ENCODE assay signal across 8 cellular contexts in genomic region chr16:31487720-31488629, GRCh38. TPM values are rescaled to one million over a fixed set of nuclear protein-coding genes. Genes with fewer than 3 reads are reported as not detected.
A peak's percentile ranks its signal among the peaks of the same experiment; 100 is the strongest.
DNase-seq lines count a peak whose midpoint lies in the region; ATAC-seq, FAIRE-seq and TF ChIP-seq lines count a peak whose summit lies in the region.

No MANE protein-coding gene starts in this region.

- no peak for TF ChIP-seq EP300 in A549 (IDR thresholded peaks at IDR 0.05)
- no peak for TF ChIP-seq EP300 in upper lobe of left lung (IDR thresholded peaks at IDR 0.05)

- TF ChIP-seq RAD21 in A549 (conservative IDR thresholded peaks at IDR 0.05 in 1 of 2, IDR thresholded peaks at IDR 0.05 in 1 of 2): no peak

- 58% methylated on average over 29 of the region's 77 CpGs for WGBS in A549 (ENCODE audit: missing lambda C conversion rate)
- WGBS in upper lobe of left lung, 2 donors: 0% methylated on average over 5 to 28 of the region's 77 CpGs

- CTCF ChIA-PET in A549 (lab: Yijun Ruan, JAX): interaction anchor here (0.9 to 1.5 kb wide), 4 partner anchors 10 to 208 kb away, joined by 3 to 4 read pairs (median 4); no protein-coding TSS in a partner anchor

- peak overlapping the region; percentile 97 for H3K4me2 ChIP-seq in A549

- H3K36me3 ChIP-seq in neutrophil: peaks cover 16% of the 10 kb centered on the region
- H3K36me3 ChIP-seq in upper lobe of left lung: peaks cover 0 to 26% (median 17%) of the 10 kb centered on the region in 4 donors

- TF ChIP-seq POLR2A in A549 (IDR thresholded peaks at IDR 0.05; ENCODE audit: low read length): no peak
- peak in 2 of 4 donors; percentile 3 to 74 for TF ChIP-seq POLR2A in upper lobe of left lung (IDR thresholded peaks at IDR 0.05)

- H3K9me3 ChIP-seq in A549: no peaks in the 10 kb centered on the region
- no peaks in the 10 kb centered on the region for H3K9me3 ChIP-seq in neutrophil
- H3K9me3 ChIP-seq in upper lobe of left lung: no peaks in the 10 kb centered on the region

- POLR2A ChIA-PET in A549 (lab: Yijun Ruan, JAX): interaction anchor here (1.6 to 2.2 kb wide), 2 partner anchors 9 to 20 kb away, joined by 4 to 6 read pairs; partner anchors contain the start of gene RUSF1

- peak; percentile 71 to 88 for ATAC-seq in A549
- peak; percentile 68 for ATAC-seq in GM18519 (IDR thresholded peaks at IDR 0.05; ENCODE audit: low FRiP score, unreplicated experiment)
- ATAC-seq in HG03097 (IDR thresholded peaks at IDR 0.05; ENCODE audit: low FRiP score, unreplicated experiment): peak; percentile 69
- ATAC-seq in upper lobe of left lung (ENCODE audit: low FRiP score in 2 of 2): peak; percentile 78 to 87

- no peak for TF ChIP-seq CTCF in A549 (IDR thresholded peaks at IDR 0.05)
- no peak for TF ChIP-seq CTCF in fibroblast of pulmonary artery (IDR thresholded peaks at IDR 0.05; ENCODE audit: low read length, missing control alignments)
- no peak for TF ChIP-seq CTCF in neutrophil (IDR thresholded peaks at IDR 0.05)
- TF ChIP-seq CTCF in upper lobe of left lung (IDR thresholded peaks at IDR 0.05): no peak

- DNase-seq in A549 (ENCODE audit: low read depth in 1 of 2, low spot score in 1 of 2): peak; percentile 26 to 69
- peak; percentile 43 for DNase-seq in NCI-H748 treated with DMSO at 0.1 percent for 48 hours (lab: John Stamatoyannopoulos, UW)
- peak; percentile 69 to 76 for DNase-seq in activated T-cell treated with anti-CD3 and anti-CD28 coated beads, Interleukin-2, amount 50 U/mL, for 48 hours
- no peak for DNase-seq in fibroblast of pulmonary artery (ENCODE audit: low read depth)
- peak; percentile 88 to 94 for DNase-seq in upper lobe of left lung

- H3K27ac ChIP-seq in A549: peak overlapping the region; percentile 59 to 82
- no peak overlapping the region for H3K27ac ChIP-seq in neutrophil
- peak overlapping the region in 3 of 4 donors; percentile 52 to 75 (median 74) for H3K27ac ChIP-seq in upper lobe of left lung

- peaks cover 17% of the 10 kb centered on the region; the same call in 2 of the 3 replicates for H3K4me1 ChIP-seq in A549
- H3K4me1 ChIP-seq in neutrophil (ENCODE audit: control insufficient read depth in 1 of 2, insufficient read depth in 1 of 2, low read depth in 1 of 2, low read length in 1 of 2): peaks cover 13 to 15% of the 10 kb centered on the region in 2 experiments
- H3K4me1 ChIP-seq in upper lobe of left lung: peaks cover 18 to 39% (median 27%) of the 10 kb centered on the region in 4 donors

- H3K4me3 ChIP-seq in A549: peak overlapping the region; percentile 56
- H3K4me3 ChIP-seq in fibroblast of pulmonary artery (replicated peaks; ENCODE audit: low read depth, low read length): peak overlapping the region; percentile 57
- H3K4me3 ChIP-seq in neutrophil (ENCODE audit: low read depth in 1 of 2, low read length in 1 of 2): peak overlapping the region; percentile 67 to 90
- H3K4me3 ChIP-seq in upper lobe of left lung: peak overlapping the region; percentile 39 to 61 (median 53)

- H3K27me3 ChIP-seq in neutrophil (peaks cover 34% of the 10 kb centered on the region), upper lobe of left lung (peaks cover 0 to 3% (median 0%) of the 10 kb centered on the region in 4 donors)

- no peak for FAIRE-seq in A549 (lab: Jason Lieb, UNC)

TF ChIP-seq in A549, 52 proteins besides CTCF, POLR2A, EP300 and RAD21:
- no peak; the same call in 1 of the 2 replicates for TF ChIP-seq POLR2AphosphoS2 (conservative IDR thresholded peaks at IDR 0.05; ENCODE audit: low read length)
- TF ChIP-seq MAX (IDR thresholded peaks at IDR 0.05): peak; percentile 26; the same call in 1 of the 2 replicates
- peak in 1 of 2 experiments; percentile 23; a peak in 1 of 5 replicates for TF ChIP-seq JUN (IDR thresholded peaks at IDR 0.05)

RNA-seq across cellular contexts. Expression of gene SLC5A2, which starts 5.1 kb away (rescaled TPM):
- polyA plus RNA-seq in A549 (2011; rRNA removed) (0.07 and 0.09 TPM in 2 replicates), A549 (2017; fragmentation: RNase III; extraction: RNeasy Plus Mini Kit Qiagen cat#74134 plus additional on column Dnase treatment) (0.20 to 0.46 TPM (median 0.41 TPM) in 3 replicates)
- polyA plus RNA-seq in A549 (2012; cell fraction: cytosol; rRNA removed): 0.11 and 0.12 TPM in 2 replicates
- 0.71 and 2.2 TPM in 2 replicates for polyA plus RNA-seq in A549 (2012; cell fraction: nucleus; rRNA removed)
- polyA minus RNA-seq in A549 (2011; rRNA and poly(A)+ RNA removed): 0.12 TPM in 1 of 2 replicates, not detected in the other
- 1 to 10 TPM in 4 of 6 donors, under 1 TPM in 2; 0.84 to 3.3 (median 1.2) TPM for total RNA-seq in upper lobe of left lung

RNA-seq across cellular contexts. Expression of gene TGFB1I1, which starts 16.0 kb away (rescaled TPM):
- polyA plus RNA-seq in A549 (2011; rRNA removed): 8.3 and 14.2 TPM in 2 replicates
- 21.4 and 32.6 TPM in 2 replicates for polyA plus RNA-seq in A549 (2012; cell fraction: cytosol; rRNA removed)
- 87.9 and 95.6 TPM in 2 replicates for polyA plus RNA-seq in A549 (2012; cell fraction: nucleus; rRNA removed)
- polyA plus RNA-seq in A549 (2017; fragmentation: RNase III; extraction: RNeasy Plus Mini Kit Qiagen cat#74134 plus additional on column Dnase treatment): 68.7 to 81.0 TPM (median 75.1 TPM) in 3 replicates
- polyA minus RNA-seq in A549 (2011; rRNA and poly(A)+ RNA removed): 20.4 and 24.0 TPM in 2 replicates
- total RNA-seq in upper lobe of left lung: 10 to 100 TPM; 21.0 to 62.8 (median 27.8) TPM

RNA-seq across cellular contexts. Expression of gene RUSF1, which starts 20.2 kb away (rescaled TPM):
- polyA plus RNA-seq in A549 (2011; rRNA removed) (27.8 and 42.4 TPM in 2 replicates), A549 (2017; fragmentation: RNase III; extraction: RNeasy Plus Mini Kit Qiagen cat#74134 plus additional on column Dnase treatment) (30.7 to 37.7 TPM (median 35.3 TPM) in 3 replicates)
- 23.5 and 30.9 TPM in 2 replicates for polyA plus RNA-seq in A549 (2012; cell fraction: cytosol; rRNA removed)
- 171 and 181 TPM in 2 replicates for polyA plus RNA-seq in A549 (2012; cell fraction: nucleus; rRNA removed)
- 52.8 and 57.5 TPM in 2 replicates for polyA minus RNA-seq in A549 (2011; rRNA and poly(A)+ RNA removed)
- 100 to 1,000 TPM in 1 of 6 donors, 10 to 100 TPM in 5; 46.8 to 132 (median 80.6) TPM for total RNA-seq in upper lobe of left lung

RNA-seq across cellular contexts. Expression of gene ARMC5, which starts 28.7 kb away (rescaled TPM):
- 3.2 and 3.5 TPM in 2 replicates for polyA plus RNA-seq in A549 (2011; rRNA removed)
- polyA plus RNA-seq in A549 (2012; cell fraction: cytosol; rRNA removed): 6.5 and 8.8 TPM in 2 replicates
- polyA plus RNA-seq in A549 (2012; cell fraction: nucleus; rRNA removed): 32.7 and 40.9 TPM in 2 replicates
- polyA plus RNA-seq in A549 (2017; fragmentation: RNase III; extraction: RNeasy Plus Mini Kit Qiagen cat#74134 plus additional on column Dnase treatment): 6.0 to 7.4 TPM (median 6.1 TPM) in 3 replicates
- polyA minus RNA-seq in A549 (2011; rRNA and poly(A)+ RNA removed): 5.9 and 8.1 TPM in 2 replicates
- total RNA-seq in upper lobe of left lung: 10 to 100 TPM in 5 of 6 donors, 1 to 10 TPM in 1; 6.6 to 18.9 (median 16.2) TPM

RNA-seq across cellular contexts. Expression of gene AHSP, which starts 39.7 kb away (rescaled TPM):
- not detected in 2 replicates for polyA plus RNA-seq in A549 (2011; rRNA removed)
- polyA plus RNA-seq in A549 (2012; cell fraction: cytosol; rRNA removed): not detected in 2 replicates
- not detected in 2 replicates for polyA plus RNA-seq in A549 (2012; cell fraction: nucleus; rRNA removed)
- polyA plus RNA-seq in A549 (2017; fragmentation: RNase III; extraction: RNeasy Plus Mini Kit Qiagen cat#74134 plus additional on column Dnase treatment): not detected in 3 replicates
- not detected in 2 replicates for polyA minus RNA-seq in A549 (2011; rRNA and poly(A)+ RNA removed)
- total RNA-seq in upper lobe of left lung: not detected
